In genomic region chr14:76104802-76105355, GRCh38 we compare ENCODE assay signal across 19 cellular contexts.
"Had no signal": no experiment of that assay in that cellular context is flagged by ENCODE, and none has a peak within 500 bp of the region (broad histone marks: within the 10 kb centered on the region; RNA-seq: fewer than 3 reads in every experiment).

No MANE protein-coding gene starts in this region.

- ATAC-seq: effector memory CD8-positive, alpha-beta T cell; gastrocnemius medialis; left lobe of liver; naive thymus-derived CD4-positive, alpha-beta T cell; sciatic nerve; stimulated activated memory B cell treated with anti-CD40 and anti-IgM and Interleukin-4, amounts not matched to agents 10 μg/mL and 1 μg/mL and 100 μg/mL, for 72 hours had no signal

- H3K27me3 ChIP-seq: esophagus muscularis mucosa, gastrocnemius medialis had no signal

- DNase-seq: effector memory CD8-positive, alpha-beta T cell; gastrocnemius medialis; islet precursor cell; mammary epithelial cell; naive thymus-derived CD4-positive, alpha-beta T cell; nephron progenitor cell; posterior cingulate gyrus; spleen; stimulated activated CD4-positive, alpha-beta T cell treated with anti-CD3 and anti-CD28 coated beads, Interleukin-15, amount 100 ng/mL, for 24 hours; stimulated activated CD4-positive, alpha-beta T cell treated with anti-CD3 and anti-CD28 coated beads, Interleukin-1b, Interleukin-23, amount 100 ng/mL, for 48 hours; stimulated activated CD4-positive, alpha-beta T cell treated with anti-CD3 and anti-CD28 coated beads, Interleukin-4, amount 100 ng/mL, for 24 hours had no signal

- H3K9me3 Mint-ChIP-seq: dendritic cell treated with granulocyte-macrophage colony-stimulating factor and Interleukin-4, amounts not matched to agents 40 ng/mL and 50 ng/mL, for 4 days; nephron progenitor cell; stimulated activated naive CD8-positive, alpha-beta T cell treated with anti-CD3 and anti-CD28 coated beads, Interleukin-15, Interleukin-2, amounts not matched to agents 100 ng/mL and 50 ng/mL, for 24 hours had no signal

- H3K4me3 Mint-ChIP-seq: dendritic cell treated with granulocyte-macrophage colony-stimulating factor and Interleukin-4, amounts not matched to agents 40 ng/mL and 50 ng/mL, for 4 days; effector memory CD8-positive, alpha-beta T cell; naive thymus-derived CD4-positive, alpha-beta T cell; nephron progenitor cell; stimulated activated memory B cell treated with anti-CD40 and anti-IgM and Interleukin-4, amounts not matched to agents 10 μg/mL and 1 μg/mL and 100 μg/mL, for 72 hours; stimulated activated naive CD8-positive, alpha-beta T cell treated with anti-CD3 and anti-CD28 coated beads, Interleukin-15, Interleukin-2, amounts not matched to agents 100 ng/mL and 50 ng/mL, for 24 hours had no signal

- H3K27ac ChIP-seq: epithelial cell of prostate, esophagus muscularis mucosa, gastrocnemius medialis, spleen, tibial nerve had no signal

- H3K36me3 Mint-ChIP-seq: stimulated activated memory B cell treated with anti-CD40 and anti-IgM and Interleukin-4, amounts not matched to agents 10 μg/mL and 1 μg/mL and 100 μg/mL, for 72 hours had no signal

- H3K4me1 Mint-ChIP-seq: naive thymus-derived CD4-positive, alpha-beta T cell; stimulated activated memory B cell treated with anti-CD40 and anti-IgM and Interleukin-4, amounts not matched to agents 10 μg/mL and 1 μg/mL and 100 μg/mL, for 72 hours had no signal

- H3K4me3 ChIP-seq: esophagus muscularis mucosa, gastrocnemius medialis, spleen, tibial nerve had no signal

- H3K27ac Mint-ChIP-seq: dendritic cell treated with granulocyte-macrophage colony-stimulating factor and Interleukin-4, amounts not matched to agents 40 ng/mL and 50 ng/mL, for 4 days; effector memory CD8-positive, alpha-beta T cell; naive thymus-derived CD4-positive, alpha-beta T cell; nephron progenitor cell; stimulated activated memory B cell treated with anti-CD40 and anti-IgM and Interleukin-4, amounts not matched to agents 10 μg/mL and 1 μg/mL and 100 μg/mL, for 72 hours; stimulated activated naive CD8-positive, alpha-beta T cell treated with anti-CD3 and anti-CD28 coated beads, Interleukin-15, Interleukin-2, amounts not matched to agents 100 ng/mL and 50 ng/mL, for 24 hours had no signal

- H3K4me1 ChIP-seq: tibial nerve had no signal

- H3K9me3 ChIP-seq: esophagus muscularis mucosa, gastrocnemius medialis, tibial nerve had no signal

- H3K36me3 ChIP-seq: esophagus muscularis mucosa, gastrocnemius medialis, spleen, tibial nerve had no signal
